In genomic region chr2:106065268-106065982, GRCh38 we compare ENCODE assay signal across 10 cellular contexts.
DNase-seq lines count a peak whose midpoint lies in the region; ATAC-seq and TF ChIP-seq lines count a peak whose summit lies in the region.
"Had no signal": no experiment of that assay in that cellular context is flagged by ENCODE, and none has a peak within 500 bp of the region (broad histone marks: within the 10 kb centered on the region; RNA-seq: fewer than 3 reads in every experiment).

No MANE protein-coding gene starts in this region.

- H3K4me3 Mint-ChIP-seq in effector memory CD8-positive, alpha-beta T cell = peak overlapping the region; percentile 68 to 70

- no peaks in the 10 kb centered on the region for H3K36me3 ChIP-seq in mucosa of stomach (ENCODE audit: control insufficient read depth, insufficient read depth, low read length)
- no peaks in the 10 kb centered on the region for H3K36me3 ChIP-seq in thyroid gland

- peak; percentile 13 for DNase-seq in NCI-H2227 (lab: John Stamatoyannopoulos, UW; ENCODE audit: unreplicated experiment)
- DNase-seq in NCI-H2227 treated with DMSO at 0.1 percent for 48 hours (lab: John Stamatoyannopoulos, UW) = no peak
- DNase-seq in effector memory CD8-positive, alpha-beta T cell = no peak
- DNase-seq in thyroid gland = peak; percentile 46 to 55
- DNase-seq in SKM-1 (lab: John Stamatoyannopoulos, UW; ENCODE audit: unreplicated experiment) = no peak
- no peak for DNase-seq in DMS153 (lab: John Stamatoyannopoulos, UW)

- peak in 1 of 2 donors; percentile 23 for TF ChIP-seq POLR2A in thyroid gland (IDR thresholded peaks at IDR 0.05)

- WGBS in thyroid gland, 2 donors = 19 to 22% methylated on average over 21 to 23 of the region's 68 CpGs

- H3K9me3 Mint-ChIP-seq in effector memory CD8-positive, alpha-beta T cell = no peaks in the 10 kb centered on the region
- H3K9me3 Mint-ChIP-seq: T-helper 1 cell treated with Interleukin-12 subunit alpha and Interleukin-12 subunit beta and Interleukin-4 antibody, amounts not matched to agents 30 μg/mL and 1 μg/mL, for 36 hours had no signal

- ATAC-seq in effector memory CD8-positive, alpha-beta T cell (replicated peaks) = peak; percentile 48
- no peak for ATAC-seq in GM21737 (IDR thresholded peaks at IDR 0.05; ENCODE audit: unreplicated experiment)
- ATAC-seq: K562 had no signal

- intact Hi-C loops in thyroid gland (cut with DNase I) = loop anchor here (10.0 kb wide), 1 partner anchor 491 kb away; no protein-coding TSS in a partner anchor

- H3K27ac Mint-ChIP-seq in effector memory CD8-positive, alpha-beta T cell = no peak overlapping the region
- H3K27ac Mint-ChIP-seq: T-helper 1 cell treated with Interleukin-12 subunit alpha and Interleukin-12 subunit beta and Interleukin-4 antibody, amounts not matched to agents 30 μg/mL and 1 μg/mL, for 36 hours had no signal

- peaks cover 9 to 10% of the 10 kb centered on the region in 2 donors for H3K4me1 Mint-ChIP-seq in effector memory CD8-positive, alpha-beta T cell (ENCODE audit: low read depth in 2 of 2)

- H3K4me3 ChIP-seq in mucosa of stomach (ENCODE audit: low read length) (no peak overlapping the region), thyroid gland (replicated peaks in 1 of 3) (peak overlapping the region; percentile 2 to 69 (median 50))
- H3K4me3 ChIP-seq: K562 had no signal

- H3K4me1 ChIP-seq in mucosa of stomach (ENCODE audit: control insufficient read depth, insufficient read depth, low read length) = peaks cover 5% of the 10 kb centered on the region
- peaks cover 10 to 18% of the 10 kb centered on the region in 2 donors for H3K4me1 ChIP-seq in thyroid gland

- H3K9ac ChIP-seq in mucosa of stomach (ENCODE audit: low read length) = peak overlapping the region; percentile 4

- H3K27me3 Mint-ChIP-seq in effector memory CD8-positive, alpha-beta T cell = peaks cover 21 to 40% of the 10 kb centered on the region in 2 donors

- H3K36me3 Mint-ChIP-seq in effector memory CD8-positive, alpha-beta T cell (ENCODE audit: insufficient read depth) = no peaks in the 10 kb centered on the region

- no peaks in the 10 kb centered on the region for H3K9me3 ChIP-seq in mucosa of stomach (ENCODE audit: control insufficient read depth, low read length)
- no peaks in the 10 kb centered on the region for H3K9me3 ChIP-seq in thyroid gland

- no peak for TF ChIP-seq CTCF in thyroid gland (IDR thresholded peaks at IDR 0.05)

- H3K27me3 ChIP-seq in mucosa of stomach (ENCODE audit: control insufficient read depth, insufficient read depth, low read length) (peaks cover 20% of the 10 kb centered on the region), thyroid gland (no peaks in the 10 kb centered on the region)

- peak overlapping the region in 2 of 3 donors; percentile 20 to 46 for H3K27ac ChIP-seq in thyroid gland

Comparison
In these comparisons a context has a peak if more than half of its experiments do, and no peak if none do; other contexts are left out.
1. DNase-seq: peak in NCI-H2227 (single experiment) and thyroid gland (2 of 2); none in NCI-H2227 treated with DMSO at 0.1 percent for 48 hours (single experiment), effector memory CD8-positive, alpha-beta T cell (0 of 3), SKM-1 (single experiment) and DMS153 (single experiment).